8 cellular contexts compared by ENCODE assay signal in the genomic region with DNA sequence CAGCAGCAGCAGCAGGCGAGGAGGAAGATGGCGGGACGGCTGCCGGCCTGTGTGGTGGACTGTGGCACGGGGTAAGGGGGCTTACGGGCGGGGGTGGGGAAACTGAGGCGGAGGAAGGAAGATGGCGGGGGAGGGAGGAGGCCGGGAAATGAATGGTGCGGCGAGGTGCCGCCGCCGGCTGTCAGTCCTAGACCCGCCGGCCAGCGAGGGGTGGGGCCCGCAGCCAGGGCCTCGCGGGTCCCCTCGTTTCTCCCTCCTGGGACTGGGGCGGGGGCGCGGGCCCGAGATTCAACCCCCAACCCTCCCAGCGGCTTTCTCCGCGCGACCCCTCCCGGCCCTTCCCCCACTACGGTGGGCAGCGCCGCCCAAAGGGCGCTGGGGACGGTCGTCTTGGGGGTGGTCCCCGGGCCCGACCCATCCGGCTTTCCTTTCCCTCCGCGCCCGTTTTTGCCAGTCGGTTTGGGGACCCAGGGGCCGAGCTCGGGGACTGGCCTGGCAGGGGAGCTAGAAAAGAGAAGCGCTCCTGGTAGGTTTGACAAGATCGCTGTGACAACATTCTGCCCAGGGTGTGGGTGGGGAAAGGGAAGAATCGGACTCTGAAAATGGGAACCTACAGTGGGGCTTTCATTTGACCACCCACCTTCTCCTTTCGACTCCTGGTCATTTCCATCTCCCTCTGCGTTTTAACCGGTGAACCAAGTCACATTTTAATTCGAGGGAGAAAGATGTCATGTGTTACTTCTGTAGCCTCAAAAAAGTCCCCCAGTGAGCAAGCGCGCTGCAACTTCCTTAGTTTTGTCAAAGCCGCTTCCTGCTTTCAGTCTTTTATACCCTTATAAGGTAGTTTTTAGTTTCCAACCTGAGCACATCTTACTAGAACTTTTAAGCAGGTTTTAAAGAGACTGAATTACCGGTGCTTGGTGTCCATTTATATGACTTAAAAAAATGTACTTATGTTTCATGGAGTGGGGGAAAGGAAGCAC. TPM values are rescaled to one million over a fixed set of nuclear protein-coding genes. Genes with fewer than 3 reads are reported as not detected.
DNase-seq lines count a peak whose midpoint lies in the region; ATAC-seq and TF ChIP-seq lines count a peak whose summit lies in the region.

No MANE protein-coding gene starts in this region.

- peak overlapping the region; percentile 80 for H3K4me2 ChIP-seq in parathyroid adenoma (ENCODE audit: low read length)

- H3K4me1 Mint-ChIP-seq in CD4-positive, alpha-beta T cell (ENCODE audit: low read depth), result peaks cover 86% of the 10 kb centered on the region
- H3K4me1 Mint-ChIP-seq in glutamatergic neuron (ENCODE audit: low read depth, unreplicated experiment), result peaks cover 17% of the 10 kb centered on the region

- H3K4me3 ChIP-seq in parathyroid adenoma (ENCODE audit: low read depth, low read length) (peak overlapping the region; percentile 85), tibial artery (peak overlapping the region; percentile 97 to 99)

- intact Hi-C loops in CD4-positive, alpha-beta T cell (cut with DNase I, micrococcal nuclease), result loop anchor here (2.0 to 10.0 kb wide), 5 partner anchors 37 to 1706 kb away; a partner anchor contains a TSS
- intact Hi-C loops in tibial artery (cut with DNase I; ENCODE audit: low total_unique reads), result no loop called here

- H3K9me3 Mint-ChIP-seq in CD4-positive, alpha-beta T cell, result no peaks in the 10 kb centered on the region
- peaks cover 9% of the 10 kb centered on the region for H3K9me3 Mint-ChIP-seq in glutamatergic neuron (ENCODE audit: unreplicated experiment)

- peak overlapping the region; percentile 77 for H2AFZ ChIP-seq in parathyroid adenoma

- CTCF ChIA-PET in CD4-positive, alpha-beta T cell (lab: Charles Lee), result no interaction called here

- DNase-seq in CD4-positive, alpha-beta T cell, result peak; percentile 48 to 73 (median 62)
- peak; percentile 53 for DNase-seq in SK-MEL-5 (ENCODE audit: low read depth, low spot score)
- peak; percentile 75 for DNase-seq in activated naive CD4-positive, alpha-beta T cell treated with anti-CD3 and anti-CD28 coated beads, Interleukin-2, amount 50 U/mL, for 16 hours
- peak; percentile 73 for DNase-seq in glutamatergic neuron
- peak; percentile 74 to 89 for DNase-seq in tibial artery

- peak overlapping the region; percentile 93 for H3K9ac ChIP-seq in parathyroid adenoma

- H3K27me3 ChIP-seq in CD4-positive, alpha-beta T cell (ENCODE audit: control insufficient read depth, insufficient read depth, low read length), result no peaks in the 10 kb centered on the region
- H3K27me3 ChIP-seq in parathyroid adenoma (ENCODE audit: control insufficient read depth, insufficient read depth, low read length) (no peaks in the 10 kb centered on the region), tibial artery (no peaks in the 10 kb centered on the region)

- H3K4me3 Mint-ChIP-seq in CD4-positive, alpha-beta T cell, result peak overlapping the region; percentile 98
- H3K4me3 Mint-ChIP-seq in glutamatergic neuron (ENCODE audit: unreplicated experiment), result peak overlapping the region; percentile 97

- peak overlapping the region; percentile 94 for H3K27ac Mint-ChIP-seq in CD4-positive, alpha-beta T cell
- H3K27ac Mint-ChIP-seq in glutamatergic neuron (ENCODE audit: unreplicated experiment), result peak overlapping the region; percentile 100

- no peaks in the 10 kb centered on the region for H3K9me3 ChIP-seq in CD4-positive, alpha-beta T cell (ENCODE audit: control insufficient read depth, low read length)
- H3K9me3 ChIP-seq in parathyroid adenoma (ENCODE audit: control insufficient read depth, low read length) (no peaks in the 10 kb centered on the region), tibial artery (no peaks in the 10 kb centered on the region)

- peaks cover 56% of the 10 kb centered on the region for H3K36me3 Mint-ChIP-seq in CD4-positive, alpha-beta T cell (ENCODE audit: low read depth)
- no peaks in the 10 kb centered on the region for H3K36me3 Mint-ChIP-seq in glutamatergic neuron (ENCODE audit: unreplicated experiment)

- H3K36me3 ChIP-seq in parathyroid adenoma (ENCODE audit: control insufficient read depth, insufficient read depth, low read length), result no peaks in the 10 kb centered on the region
- H3K36me3 ChIP-seq in tibial artery, result peaks cover 0 to 4% (median 0%) of the 10 kb centered on the region in 3 donors

- POLR2A ChIA-PET in CD4-positive, alpha-beta T cell (lab: Charles Lee), result interaction anchor here (1.0 to 4.1 kb wide), 7 partner anchors 9 to 172 kb away, joined by 3 to 48 read pairs (median 4); a partner anchor contains a TSS

- H3K4me1 ChIP-seq in parathyroid adenoma, result peaks cover 6% of the 10 kb centered on the region
- peaks cover 0 to 59% (median 41%) of the 10 kb centered on the region in 4 donors for H3K4me1 ChIP-seq in tibial artery

- in situ Hi-C loops in SK-MEL-5 (cut with HindIII; ENCODE audit: low pct_unique_long_range_greater_than_20kb, low sequenced_read_pairs), result no loop called here

- peak overlapping the region; percentile 98 for H3K27ac ChIP-seq in CD4-positive, alpha-beta T cell (ENCODE audit: low read depth, low read length)
- H3K27ac ChIP-seq in parathyroid adenoma (peak overlapping the region; percentile 93), tibial artery (peak overlapping the region; percentile 99)

- no peak for TF ChIP-seq CTCF in CD4-positive, alpha-beta T cell (IDR thresholded peaks at IDR 0.05)
- TF ChIP-seq CTCF in glutamatergic neuron (IDR thresholded peaks at IDR 0.05; ENCODE audit: partially characterized antibody, unreplicated experiment), result no peak
- no peak for TF ChIP-seq CTCF in parathyroid adenoma (IDR thresholded peaks at IDR 0.05)
- TF ChIP-seq CTCF in tibial artery (IDR thresholded peaks at IDR 0.05), result no peak

- peak; percentile 52 for ATAC-seq in CD4-positive, alpha-beta T cell (ENCODE audit: poor library complexity)
- ATAC-seq in GM19395 (IDR thresholded peaks at IDR 0.05; ENCODE audit: unreplicated experiment), result peak; percentile 33
- ATAC-seq in HG03571 (IDR thresholded peaks at IDR 0.05; ENCODE audit: unreplicated experiment), result peak; percentile 22

- H3K27me3 Mint-ChIP-seq in CD4-positive, alpha-beta T cell, result no peaks in the 10 kb centered on the region
- no peaks in the 10 kb centered on the region for H3K27me3 Mint-ChIP-seq in glutamatergic neuron (ENCODE audit: unreplicated experiment)

- peaks cover 21% of the 10 kb centered on the region for H3K79me2 ChIP-seq in parathyroid adenoma

RNA-seq across cellular contexts. Expression of a gene that starts 0.7 kb away (rescaled TPM):
- 100 to 1,000 TPM; 118 to 123 TPM for total RNA-seq in CD4-positive, alpha-beta T cell
- total RNA-seq in SK-MEL-5 (2014; rRNA removed; shearing (Covaris generic)), result 217 and 218 TPM in 2 replicates
- 138 and 168 TPM in 2 replicates for polyA plus RNA-seq in SK-MEL-5 (2015; cell fraction: cytosol; rRNA removed)
- polyA plus RNA-seq in SK-MEL-5 (2015; cell fraction: nucleus; rRNA removed), result 40.6 and 47.3 TPM in 2 replicates
- total RNA-seq in glutamatergic neuron (ENCODE audit: unreplicated experiment), result 154 TPM

Comparison
In these comparisons a context has a peak if more than half of its experiments do, and no peak if none do; other contexts are left out.
1. Peak in every context shown above with its lines: DNase-seq, ATAC-seq, H3K4me3 ChIP-seq and H3K27ac ChIP-seq.